ENCODE assay signal across 8 cellular contexts in the genomic region with DNA sequence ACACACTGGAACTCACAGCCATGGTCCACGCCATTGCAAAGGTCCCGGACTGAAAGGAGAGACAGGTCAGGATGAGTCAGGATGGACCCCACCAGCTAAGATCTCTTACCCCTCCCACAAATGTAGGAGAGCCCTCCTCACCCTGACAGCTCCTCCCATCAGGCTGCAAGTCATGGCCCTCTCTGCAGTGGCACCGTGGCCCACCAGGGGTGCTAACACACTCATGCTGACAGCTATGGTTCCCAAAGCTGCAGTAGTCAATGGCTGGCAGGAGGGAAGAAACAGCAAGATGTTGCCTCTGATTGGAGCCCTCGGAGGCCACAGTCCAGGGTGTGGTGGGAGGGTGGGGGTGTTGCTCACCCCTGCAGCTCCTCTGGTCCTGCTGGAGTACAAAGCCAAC. TPM values are rescaled to one million over a fixed set of nuclear protein-coding genes. Genes with fewer than 3 reads are reported as not detected.
DNase-seq lines count a peak whose midpoint lies in the region; ATAC-seq and TF ChIP-seq lines count a peak whose summit lies in the region.

No MANE protein-coding gene starts in this region.

- no peaks in the 10 kb centered on the region for H3K36me3 ChIP-seq in neuronal stem cell (replicated peaks in 1 of 2; ENCODE audit: control insufficient read depth in 2 of 2, insufficient read depth in 2 of 2, low read length in 2 of 2)

- H2BK5ac ChIP-seq in neuronal stem cell (ENCODE audit: low read length), result no peak overlapping the region

- H2BK12ac ChIP-seq in neuronal stem cell (ENCODE audit: low read length), result no peak overlapping the region

- ATAC-seq in GM21825 (IDR thresholded peaks at IDR 0.05; ENCODE audit: unreplicated experiment) (no peak), GM21515 (IDR thresholded peaks at IDR 0.05; ENCODE audit: unreplicated experiment) (no peak)

- peak overlapping the region; percentile 85 for H3K23ac ChIP-seq in neuronal stem cell (ENCODE audit: low read depth, low read length, poor library complexity)

- DNase-seq in ACHN (peak; percentile 57), NB4 (ENCODE audit: low read depth) (peak; percentile 70), astrocyte of the cerebellum (ENCODE audit: low read depth) (no peak), neuronal stem cell (ENCODE audit: low spot score) (no peak), NCI-H1694 treated with DMSO at 0.1 percent for 48 hours (lab: John Stamatoyannopoulos, UW) (no peak)

- H3K79me1 ChIP-seq in neuronal stem cell (ENCODE audit: low read depth, low read length), result no peaks in the 10 kb centered on the region

- no peak overlapping the region for H4K91ac ChIP-seq in neuronal stem cell (ENCODE audit: low read depth, low read length, poor library complexity)

- no peak overlapping the region for H3K27ac ChIP-seq in neuronal stem cell (replicated peaks; ENCODE audit: low read length)

- WGBS in neuronal stem cell (ENCODE audit: extremely low coverage in 2 of 2, insufficient read length in 2 of 2, insufficient replicate concordance in 1 of 2), 2 donors, result no CpG with 5 or more reads among the region's 4 CpGs

- TF ChIP-seq POLR2A in NB4 (IDR thresholded peaks at IDR 0.05; ENCODE audit: extremely low read depth, insufficient read length), result no peak

- H3K4me1 ChIP-seq in neuronal stem cell (ENCODE audit: control insufficient read depth in 2 of 2, insufficient read depth in 1 of 2, low read depth in 1 of 2, low read length in 2 of 2), result peaks cover 0 to 3% of the 10 kb centered on the region in 2 donors

- H3K9me3 ChIP-seq in neuronal stem cell (replicated peaks in 1 of 2; ENCODE audit: control insufficient read depth in 2 of 2, insufficient read depth in 1 of 2, low read depth in 1 of 2, low read length in 2 of 2), result no peaks in the 10 kb centered on the region

- no peak overlapping the region for H3K9ac ChIP-seq in neuronal stem cell (ENCODE audit: low read depth, low read length, poor library complexity)

- H3K18ac ChIP-seq in neuronal stem cell (ENCODE audit: low read length), result no peak overlapping the region

- H3K4ac ChIP-seq in neuronal stem cell (ENCODE audit: low read length), result no peak overlapping the region

- H2BK120ac ChIP-seq in neuronal stem cell (ENCODE audit: low read depth, low read length), result peak overlapping the region; percentile 57

- TF ChIP-seq CTCF in GM12873 (IDR thresholded peaks at IDR 0.05; ENCODE audit: insufficient read depth, low read depth, low read length, missing control alignments) (peak; percentile 77), NB4 (IDR thresholded peaks at IDR 0.05; ENCODE audit: low read depth, low read length) (peak; percentile 71), astrocyte of the cerebellum (IDR thresholded peaks at IDR 0.05; ENCODE audit: low read depth, low read length, missing control alignments) (peak; percentile 42)

- no peaks in the 10 kb centered on the region for H3K27me3 ChIP-seq in neuronal stem cell (ENCODE audit: control insufficient read depth in 3 of 3, insufficient read depth in 3 of 3, low read depth in 1 of 3, low read length in 3 of 3)

- H2BK15ac ChIP-seq in neuronal stem cell (ENCODE audit: low read length), result no peak overlapping the region

- H3K14ac ChIP-seq in neuronal stem cell (ENCODE audit: low read length), result peak overlapping the region; percentile 25

- H2AFZ ChIP-seq in neuronal stem cell (ENCODE audit: low read length), result peak overlapping the region; percentile 11

- peak overlapping the region; percentile 45 for H4K8ac ChIP-seq in neuronal stem cell (ENCODE audit: low read depth, low read length)

- no peak overlapping the region for H3K4me3 ChIP-seq in NB4 (ENCODE audit: low read depth, low read length)
- H3K4me3 ChIP-seq in astrocyte of the cerebellum (ENCODE audit: low read depth, low read length), result no peak overlapping the region
- no peak overlapping the region for H3K4me3 ChIP-seq in neuronal stem cell (ENCODE audit: low read length in 2 of 2)

- H3K4me2 ChIP-seq in neuronal stem cell (ENCODE audit: insufficient read depth, low read length, poor library complexity, severe bottlenecking), result no peak overlapping the region

- no peak overlapping the region for H2AK5ac ChIP-seq in neuronal stem cell (ENCODE audit: low read depth, low read length)

- in situ Hi-C loops in ACHN (cut with HindIII; ENCODE audit: low pct_ligation_motif_present, low pct_unique_long_range_greater_than_20kb, low sequenced_read_pairs) (no loop called here), astrocyte of the cerebellum (cut with HindIII; ENCODE audit: low sequenced_read_pairs) (no loop called here)

RNA-seq across cellular contexts. Expression of a gene that starts 5.7 kb away (rescaled TPM):
- polyA plus RNA-seq in neuronal stem cell (2013, experiment 1 of 2), result not detected
- polyA plus RNA-seq in neuronal stem cell (2013, experiment 2 of 2), result 0.04 TPM

RNA-seq across cellular contexts. Expression of a gene that starts 7.1 kb away (rescaled TPM):
- polyA plus RNA-seq in neuronal stem cell (2013, experiment 1 of 2), result 0.11 TPM
- 0.18 TPM for polyA plus RNA-seq in neuronal stem cell (2013, experiment 2 of 2)

RNA-seq across cellular contexts. Expression of a gene that starts 46.6 kb away (rescaled TPM):
- polyA plus RNA-seq in neuronal stem cell (2013, experiment 1 of 2), result not detected
- not detected for polyA plus RNA-seq in neuronal stem cell (2013, experiment 2 of 2)

RNA-seq across cellular contexts. Expression of a gene that starts 47.3 kb away (rescaled TPM):
- 13.8 TPM for polyA plus RNA-seq in neuronal stem cell (2013, experiment 1 of 2)
- polyA plus RNA-seq in neuronal stem cell (2013, experiment 2 of 2), result 15.1 TPM

Comparison
In these comparisons a context has a peak if more than half of its experiments do, and no peak if none do; other contexts are left out.
1. DNase-seq: peak in ACHN (single experiment) and NB4 (single experiment); none in astrocyte of the cerebellum (single experiment), neuronal stem cell (single experiment) and NCI-H1694 treated with DMSO at 0.1 percent for 48 hours (single experiment).
2. Peak in every context shown above with its lines, with median percentiles within 50 percentile points of each other: CTCF ChIP-seq.